ENCODE assay signal across 8 cellular contexts in genomic region chr15:92881838-92882696, GRCh38. TPM values are rescaled to one million over a fixed set of nuclear protein-coding genes. Genes with fewer than 3 reads are reported as not detected.
A peak's percentile ranks its signal among the peaks of the same experiment; 100 is the strongest.
DNase-seq lines count a peak whose midpoint lies in the region; ATAC-seq and TF ChIP-seq lines count a peak whose summit lies in the region.

No MANE protein-coding gene starts in this region.

- H3K4me3 Mint-ChIP-seq in activated T-cell treated with anti-CD3 and anti-CD28 coated beads, Interleukin-2, amount 50 U/mL, for 4 hours = peak overlapping the region; percentile 90

- H3K36me3 ChIP-seq in PC-9 (ENCODE audit: low read depth) (peaks cover 30% of the 10 kb centered on the region), esophagus (ENCODE audit: control insufficient read depth in 2 of 2, insufficient read depth in 2 of 2, low read length in 1 of 2) (no peaks in the 10 kb centered on the region), mucosa of stomach (ENCODE audit: control insufficient read depth, insufficient read depth, low read length) (no peaks in the 10 kb centered on the region)

- H3K4me3 ChIP-seq in PC-9 (peak overlapping the region; percentile 58), esophagus (ENCODE audit: low read depth in 1 of 2, low read length in 2 of 2) (peak overlapping the region; percentile 22 to 69), mucosa of stomach (ENCODE audit: low read length) (peak overlapping the region; percentile 71)

- no peak for TF ChIP-seq CTCF in PC-9 (conservative IDR thresholded peaks at IDR 0.05)

- CTCF ChIA-PET in PC-9 (lab: Charles Lee) = interaction anchor here (0.5 to 1.0 kb wide), 3 partner anchors 8 to 72 kb away, joined by 3 to 10 read pairs (median 6); no protein-coding TSS in a partner anchor

- H3K9me3 Mint-ChIP-seq in activated T-cell treated with anti-CD3 and anti-CD28 coated beads, Interleukin-2, amount 50 U/mL, for 4 hours = no peaks in the 10 kb centered on the region

- H3K9me2 ChIP-seq in PC-9 (ENCODE audit: insufficient read depth) = no peaks in the 10 kb centered on the region

- peaks cover 42% of the 10 kb centered on the region for H3K79me2 ChIP-seq in PC-9 (ENCODE audit: low read depth)

- peaks cover 42% of the 10 kb centered on the region for H3K4me1 ChIP-seq in PC-9 (replicated peaks; ENCODE audit: insufficient read depth)
- H3K4me1 ChIP-seq in esophagus (ENCODE audit: control insufficient read depth in 2 of 2, insufficient read depth in 2 of 2, low read length in 1 of 2) = no peaks in the 10 kb centered on the region
- peaks cover 37% of the 10 kb centered on the region for H3K4me1 ChIP-seq in mucosa of stomach (ENCODE audit: control insufficient read depth, insufficient read depth, low read length)

- H3K4me2 ChIP-seq in PC-9 = peak overlapping the region; percentile 85

- peaks cover 25% of the 10 kb centered on the region for H3K36me3 Mint-ChIP-seq in activated T-cell treated with anti-CD3 and anti-CD28 coated beads, Interleukin-2, amount 50 U/mL, for 4 hours (ENCODE audit: insufficient read depth)

- H3K27me3 Mint-ChIP-seq in activated T-cell treated with anti-CD3 and anti-CD28 coated beads, Interleukin-2, amount 50 U/mL, for 4 hours (ENCODE audit: low read depth) = no peaks in the 10 kb centered on the region

- TSS peak; percentile 92 for BruUV-seq in PC-9 (replicated peaks; lab: Mats Ljungman, UMichigan)

- H3K9me3 ChIP-seq in PC-9 (ENCODE audit: insufficient read depth, low read depth) (no peaks in the 10 kb centered on the region), esophagus (ENCODE audit: control insufficient read depth in 2 of 2, insufficient read depth in 1 of 2, low read depth in 1 of 2, low read length in 1 of 2) (no peaks in the 10 kb centered on the region), mucosa of stomach (ENCODE audit: control insufficient read depth, low read length) (no peaks in the 10 kb centered on the region)

- H3F3A ChIP-seq in PC-9 (ENCODE audit: insufficient read depth, low read depth) = peaks cover 29% of the 10 kb centered on the region

- H3K27ac ChIP-seq in PC-9 (peak overlapping the region; percentile 74), esophagus (ENCODE audit: low read depth in 2 of 2, low read length in 1 of 2) (peak overlapping the region; percentile 100)

- peaks cover 19% of the 10 kb centered on the region; the same call in 1 of the 2 replicates for H4K20me1 ChIP-seq in PC-9 (ENCODE audit: insufficient read depth)

- DNase-seq in DMS53 treated with DMSO at 0.1 percent for 48 hours (lab: John Stamatoyannopoulos, UW; ENCODE audit: unreplicated experiment) (peak; percentile 96), KBM-7 (peak; percentile 100), PC-9 (peak; percentile 97 to 98)
- DNase-seq in activated T-cell treated with anti-CD3 and anti-CD28 coated beads, Interleukin-2, amount 50 U/mL, for 4 hours = peak; percentile 97
- DNase-seq in stimulated activated CD8-positive, alpha-beta memory T cell treated with anti-CD3 and anti-CD28 coated beads, Interleukin-4, amount 100 ng/mL, for 48 hours = peak; percentile 98

- intact Hi-C loops in PC-9 (cut with micrococcal nuclease; ENCODE audit: unreplicated experiment) = loop anchor here (1.0 kb wide), 5 partner anchors 22 to 73 kb away; no protein-coding TSS in a partner anchor

- ATAC-seq in GM21723 (IDR thresholded peaks at IDR 0.05; ENCODE audit: unreplicated experiment) = peak; percentile 95
- peak; percentile 93 to 94 for ATAC-seq in activated T-cell treated with anti-CD3 and anti-CD28 coated beads, Interleukin-2, amount 50 U/mL, for 4 hours

- in situ Hi-C loops in KBM-7 (cut with MboI; ENCODE audit: low pct_unique_long_range_greater_than_20kb, low sequenced_read_pairs) = no loop called here

- H3K9ac ChIP-seq in mucosa of stomach (ENCODE audit: low read length) = peak overlapping the region; percentile 86

- peaks cover 51% of the 10 kb centered on the region for H3K4me1 Mint-ChIP-seq in activated T-cell treated with anti-CD3 and anti-CD28 coated beads, Interleukin-2, amount 50 U/mL, for 4 hours (ENCODE audit: low read depth)

- H2AFZ ChIP-seq in PC-9 = peak overlapping the region; percentile 87

- 5 to 6% methylated on average over 39 to 41 of the region's 41 CpGs for WGBS in esophagus, 2 donors

- H3K27me3 ChIP-seq in PC-9 (ENCODE audit: insufficient read depth, low read depth) = no peaks in the 10 kb centered on the region
- no peaks in the 10 kb centered on the region for H3K27me3 ChIP-seq in esophagus (ENCODE audit: control insufficient read depth in 1 of 2, insufficient read depth in 2 of 2, low read length in 2 of 2)
- no peaks in the 10 kb centered on the region for H3K27me3 ChIP-seq in mucosa of stomach (ENCODE audit: control insufficient read depth, insufficient read depth, low read length)

- POLR2A ChIA-PET in PC-9 (lab: Charles Lee; ENCODE audit: unreplicated experiment) = interaction anchor here (0.5 to 2.0 kb wide), 27 partner anchors 10 to 940 kb away, joined by 3 to 38 read pairs (median 7); partner anchors contain the start of gene CHD2

RNA-seq across cellular contexts. Expression of gene CHD2, which starts 18.1 kb away (rescaled TPM):
- total RNA-seq in PC-9 (2021) = 105 and 120 TPM in 2 replicates
- total RNA-seq in activated T-cell treated with anti-CD3 and anti-CD28 coated beads, Interleukin-2, amount 50 U/mL, for 4 hours = 10 to 100 TPM; 58.0 to 67.7 (median 59.7) TPM
- 10 to 100 TPM; 25.8 to 32.8 TPM for polyA plus RNA-seq in esophagus

Comparison
In these comparisons a context has a peak if more than half of its experiments do, and no peak if none do; other contexts are left out.
1. Peak in every context shown above with its lines: DNase-seq, ATAC-seq, H3K4me3 ChIP-seq and H3K27ac ChIP-seq.